26 cellular contexts compared by ENCODE assay signal in the genomic region with DNA sequence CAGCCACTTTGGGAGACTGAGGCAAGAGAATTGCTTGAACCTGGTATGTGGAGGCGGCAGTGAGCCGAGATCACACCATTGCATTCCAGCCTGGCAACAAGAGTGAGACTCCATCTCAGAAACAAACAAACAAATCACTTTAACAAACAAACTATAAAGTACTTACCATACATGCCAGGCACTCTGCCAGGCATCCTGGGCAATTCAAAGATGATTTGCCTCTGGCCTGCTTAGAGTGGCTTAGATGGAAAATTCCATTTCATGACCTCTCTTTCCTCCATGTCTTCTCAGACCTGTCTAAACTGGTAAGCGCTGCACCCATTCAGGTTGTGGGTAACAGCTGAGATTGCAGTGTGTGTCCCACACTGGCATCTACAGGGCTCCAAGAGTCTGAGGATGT.
"Had no signal": no experiment of that assay in that cellular context is flagged by ENCODE, and none has a peak within 500 bp of the region (broad histone marks: within the 10 kb centered on the region; RNA-seq: fewer than 3 reads in every experiment).

No MANE protein-coding gene starts in this region.

- H3K4me3 ChIP-seq: adrenal gland, breast epithelium, coronary artery, lower lobe of right lung, sigmoid colon, smooth muscle cell had no signal

- H3K4me3 Mint-ChIP-seq: activated CD4-positive, alpha-beta T cell treated with anti-CD3 and anti-CD28 coated beads for 36 hours; activated naive CD8-positive, alpha-beta T cell; activated T-cell treated with anti-CD3 and anti-CD28 coated beads, Interleukin-2, amount 50 U/mL, for 4 hours; endodermal cell; mesothelial cell of epicardium; natural killer cell; stimulated activated memory B cell treated with anti-CD40 and anti-IgM and Interleukin-4, amounts not matched to agents 10 μg/mL and 1 μg/mL and 100 μg/mL, for 72 hours; WTC11 had no signal

- H3K4me1 Mint-ChIP-seq: endodermal cell, WTC11 had no signal

- DNase-seq: activated CD4-positive, alpha-beta T cell treated with anti-CD3 and anti-CD28 coated beads for 36 hours; activated CD4-positive, alpha-beta T cell treated with anti-CD3 and anti-CD28 coated beads, Interleukin-2, amount 50 U/mL, for 48 hours; activated CD8-positive, alpha-beta memory T cell treated with anti-CD3 and anti-CD28 coated beads, Interleukin-2, amount 50 U/mL, for 48 hours; activated naive CD4-positive, alpha-beta T cell; activated T-cell treated with anti-CD3 and anti-CD28 coated beads, Interleukin-2, amount 50 U/mL, for 4 hours; adrenal gland; endodermal cell; foreskin fibroblast; kidney; lower lobe of right lung; natural killer cell; retina; sigmoid colon; stimulated activated CD4-positive, alpha-beta T cell treated with anti-CD3 and anti-CD28 coated beads, Interleukin-15, amount 100 ng/mL, for 24 hours; T-helper 9 cell; trophoblast cell had no signal

- H3K27ac ChIP-seq: adrenal gland, breast epithelium, coronary artery, epithelial cell of prostate, lower lobe of right lung, sigmoid colon had no signal

- H3K4me1 ChIP-seq: adrenal gland, breast epithelium, lower lobe of right lung had no signal

- H3K9me3 Mint-ChIP-seq: endodermal cell, natural killer cell, WTC11 had no signal

- H3K36me3 Mint-ChIP-seq: natural killer cell, WTC11 had no signal

- H3K27me3 ChIP-seq: adrenal gland, breast epithelium, sigmoid colon had no signal

- H3K27ac Mint-ChIP-seq: activated CD4-positive, alpha-beta T cell treated with anti-CD3 and anti-CD28 coated beads for 36 hours; activated naive CD8-positive, alpha-beta T cell; activated T-helper 2 cell treated with anti-CD3 and anti-CD28 coated beads, Interferon-gamma antibody, Interleukin-2, Interleukin-4, amounts not matched to agents 10 μg/mL and 5 μg/mL and 100 μg/mL, durations not matched to agents 14 hours and 24 hours and 36 hours; endodermal cell; mesothelial cell of epicardium; stimulated activated memory B cell treated with anti-CD40 and anti-IgM and Interleukin-4, amounts not matched to agents 10 μg/mL and 1 μg/mL and 100 μg/mL, for 72 hours; WTC11 had no signal

- H3K9me3 ChIP-seq: adrenal gland, breast epithelium, lower lobe of right lung had no signal

- ATAC-seq: activated CD4-positive, alpha-beta T cell treated with anti-CD3 and anti-CD28 coated beads for 36 hours; activated T-cell treated with anti-CD3 and anti-CD28 coated beads, Interleukin-2, amount 50 U/mL, for 4 hours; left lobe of liver; lower lobe of right lung; natural killer cell; stimulated activated memory B cell treated with anti-CD40 and anti-IgM and Interleukin-4, amounts not matched to agents 10 μg/mL and 1 μg/mL and 100 μg/mL, for 72 hours; WTC11 had no signal

- H3K27me3 Mint-ChIP-seq: activated naive CD8-positive, alpha-beta T cell; stimulated activated memory B cell treated with anti-CD40 and anti-IgM and Interleukin-4, amounts not matched to agents 10 μg/mL and 1 μg/mL and 100 μg/mL, for 72 hours had no signal

- H3K4me2 ChIP-seq: smooth muscle cell had no signal

- H3K36me3 ChIP-seq: adrenal gland, breast epithelium, lower lobe of right lung, sigmoid colon had no signal
